In genomic region chr2:70902067-70902442, GRCh38 we compare ENCODE assay signal across 9 cellular contexts. TPM values are rescaled to one million over a fixed set of nuclear protein-coding genes. Genes with fewer than 3 reads are reported as not detected.
DNase-seq lines count a peak whose midpoint lies in the region; ATAC-seq and TF ChIP-seq lines count a peak whose summit lies in the region.
"Had no signal": no experiment of that assay in that cellular context is flagged by ENCODE, and none has a peak within 500 bp of the region (broad histone marks: within the 10 kb centered on the region; RNA-seq: fewer than 3 reads in every experiment).

No MANE protein-coding gene starts in this region.

- DNase-seq in activated CD4-positive, alpha-beta T cell treated with anti-CD3 and anti-CD28 coated beads, Interleukin-2, amount 10 ng/mL, durations not matched to agents 24 days and 14 days, result no peak
- no peak for DNase-seq in activated CD4-positive, alpha-beta T cell treated with anti-CD3 and anti-CD28 coated beads for 4 hours
- DNase-seq in RPMI7951 (ENCODE audit: low read depth), result peak; percentile 39
- no peak for DNase-seq in fibroblast of villous mesenchyme (ENCODE audit: low read depth)
- no peak for DNase-seq in NCI-H1092 (lab: John Stamatoyannopoulos, UW)

- peak overlapping the region; percentile 59 for H3K27ac Mint-ChIP-seq in activated CD4-positive, alpha-beta T cell treated with anti-CD3 and anti-CD28 coated beads, Interleukin-2, amount 10 ng/mL, durations not matched to agents 24 days and 14 days

- H3K27ac ChIP-seq in skin epidermis, result peak overlapping the region in 5 of 21 experiments; percentile 30 to 68 (median 53)

- peaks cover 16% of the 10 kb centered on the region for H3K4me1 Mint-ChIP-seq in activated CD4-positive, alpha-beta T cell treated with anti-CD3 and anti-CD28 coated beads, Interleukin-2, amount 10 ng/mL, durations not matched to agents 24 days and 14 days

- H3K4me3 Mint-ChIP-seq in activated CD4-positive, alpha-beta T cell treated with anti-CD3 and anti-CD28 coated beads, Interleukin-2, amount 10 ng/mL, durations not matched to agents 24 days and 14 days, result peak overlapping the region; percentile 29

- no peak for TF ChIP-seq CTCF in fibroblast of villous mesenchyme (IDR thresholded peaks at IDR 0.05; ENCODE audit: insufficient read depth, low read depth, low read length)

- intact Hi-C loops in activated CD4-positive, alpha-beta T cell treated with anti-CD3 and anti-CD28 coated beads, Interleukin-2, amount 10 ng/mL, durations not matched to agents 24 days and 14 days (cut with micrococcal nuclease), result no loop called here

- peak overlapping the region; percentile 72 for H3K4me3 ChIP-seq in fibroblast of villous mesenchyme (ENCODE audit: low read depth, low read length)
- H3K4me3 ChIP-seq in skin epidermis, result peak overlapping the region in 6 of 7 experiments; percentile 33 to 52 (median 42)

- H3K27me3 Mint-ChIP-seq in activated CD4-positive, alpha-beta T cell treated with anti-CD3 and anti-CD28 coated beads, Interleukin-2, amount 10 ng/mL, durations not matched to agents 24 days and 14 days, result peaks cover 90% of the 10 kb centered on the region

- no peaks in the 10 kb centered on the region for H3K36me3 Mint-ChIP-seq in activated CD4-positive, alpha-beta T cell treated with anti-CD3 and anti-CD28 coated beads, Interleukin-2, amount 10 ng/mL, durations not matched to agents 24 days and 14 days (ENCODE audit: low read depth)

- H3K9me3 Mint-ChIP-seq in activated CD4-positive, alpha-beta T cell treated with anti-CD3 and anti-CD28 coated beads, Interleukin-2, amount 10 ng/mL, durations not matched to agents 24 days and 14 days, result no peaks in the 10 kb centered on the region

- ATAC-seq in GM21526 (IDR thresholded peaks at IDR 0.05; ENCODE audit: low FRiP score, unreplicated experiment) (no peak), GM18907 (IDR thresholded peaks at IDR 0.05; ENCODE audit: unreplicated experiment) (no peak)

RNA-seq across cellular contexts. Expression of gene VAX2, which starts 1.7 kb away (rescaled TPM):
- total RNA-seq in activated CD4-positive, alpha-beta T cell treated with anti-CD3 and anti-CD28 coated beads, Interleukin-2, amount 10 ng/mL, durations not matched to agents 24 days and 14 days, result not detected in 2 replicates
- total RNA-seq in RPMI7951 (2014; rRNA removed; shearing (Covaris generic)), result 3.2 and 3.4 TPM in 2 replicates
- total RNA-seq in fibroblast of villous mesenchyme, result 0.43 and 2.9 TPM in 2 replicates
- total RNA-seq: left lobe of liver had no signal

RNA-seq across cellular contexts. Expression of gene ATP6V1B1, which starts 33.6 kb away (rescaled TPM):
- total RNA-seq in activated CD4-positive, alpha-beta T cell treated with anti-CD3 and anti-CD28 coated beads, Interleukin-2, amount 10 ng/mL, durations not matched to agents 24 days and 14 days, result not detected in 2 replicates
- total RNA-seq in RPMI7951 (2014; rRNA removed; shearing (Covaris generic)), result 0.68 and 2.8 TPM in 2 replicates
- 0.97 TPM in 1 of 2 replicates, not detected in the other for total RNA-seq in fibroblast of villous mesenchyme
- total RNA-seq: left lobe of liver had no signal
